13 cellular contexts compared by ENCODE assay signal in the genomic region with DNA sequence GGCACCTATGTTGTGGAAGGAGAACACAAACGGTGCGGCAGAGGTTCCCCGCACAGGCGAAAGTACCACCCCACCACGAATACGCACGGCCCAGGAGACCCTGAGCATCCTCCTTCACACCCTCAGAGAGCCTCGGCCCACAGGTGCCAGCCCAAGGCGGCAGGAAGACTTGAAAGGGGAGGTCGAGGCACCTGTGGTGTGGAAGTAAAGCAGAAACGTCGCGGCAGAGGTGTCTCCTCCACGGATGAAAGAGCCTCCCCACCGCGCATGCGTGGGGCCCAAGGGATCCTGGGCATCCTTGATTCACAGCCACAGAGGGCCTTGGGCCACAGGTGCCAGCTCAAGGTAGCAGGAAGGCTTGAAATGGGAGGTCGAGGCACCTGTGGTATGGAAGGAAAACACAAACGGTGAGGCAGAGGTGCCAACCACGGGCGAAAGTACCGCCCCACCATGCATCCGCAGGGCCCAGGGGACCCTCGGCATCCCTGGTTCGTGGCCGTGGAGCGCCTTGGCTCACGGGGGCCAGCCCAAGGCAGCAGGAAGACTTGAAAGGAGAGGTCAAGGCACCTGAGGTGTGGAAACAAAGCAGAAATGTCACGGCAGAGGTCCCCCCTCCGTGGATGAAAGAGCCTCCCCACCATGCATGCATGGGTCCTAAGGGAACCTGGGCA.
DNase-seq lines count a peak whose midpoint lies in the region; ATAC-seq, FAIRE-seq and TF ChIP-seq lines count a peak whose summit lies in the region.
"Had no signal": no experiment of that assay in that cellular context is flagged by ENCODE, and none has a peak within 500 bp of the region (broad histone marks: within the 10 kb centered on the region; RNA-seq: fewer than 3 reads in every experiment).

No MANE protein-coding gene starts in this region.

- no peak for TF ChIP-seq RAD21 in K562 (CRISPR knock-in tag; conservative IDR thresholded peaks at IDR 0.05 in 1 of 2, IDR thresholded peaks at IDR 0.05 in 1 of 2)

- H2AFZ ChIP-seq in K562 (ENCODE audit: low read depth, low read length) (no peak overlapping the region), smooth muscle cell (ENCODE audit: low read depth) (no peak overlapping the region)

- H3K9ac ChIP-seq in K562 (ENCODE audit: insufficient read depth in 1 of 2, low read depth in 2 of 2, low read length in 2 of 2) (no peak overlapping the region), smooth muscle cell (ENCODE audit: low read depth) (no peak overlapping the region)

- H3K9me1 ChIP-seq in K562 (ENCODE audit: control insufficient read depth, insufficient read depth, low read length) = no peaks in the 10 kb centered on the region

- ATAC-seq in Right ventricle myocardium superior (ENCODE audit: poor library complexity) (no peak), Right ventricle myocardium inferior (no peak), K562 (no peak)

- no peaks in the 10 kb centered on the region for H3K4me1 Mint-ChIP-seq in mesothelial cell of epicardium
- H3K4me1 Mint-ChIP-seq: memory B cell had no signal

- H4K20me1 ChIP-seq in K562 (replicated peaks; ENCODE audit: control insufficient read depth, insufficient read depth, low read length) = no peaks in the 10 kb centered on the region
- no peaks in the 10 kb centered on the region for H4K20me1 ChIP-seq in smooth muscle cell (ENCODE audit: low read depth)

- H3K79me2 ChIP-seq in K562 (ENCODE audit: control insufficient read depth, insufficient read depth, low read length) = no peaks in the 10 kb centered on the region
- H3K79me2 ChIP-seq in smooth muscle cell (ENCODE audit: low read depth) = no peaks in the 10 kb centered on the region

- no peaks in the 10 kb centered on the region for H3K9me3 ChIP-seq in K562 (replicated peaks; ENCODE audit: control insufficient read depth, insufficient read depth, low read depth, low read length)
- no peaks in the 10 kb centered on the region for H3K9me3 ChIP-seq in uterus
- no peaks in the 10 kb centered on the region for H3K9me3 ChIP-seq in smooth muscle cell (replicated peaks; ENCODE audit: low read depth)

- H3K27ac ChIP-seq in K562 (ENCODE audit: extremely low read depth, low read depth, low read length) = no peak overlapping the region
- H3K27ac ChIP-seq in uterus = no peak overlapping the region
- H3K27ac ChIP-seq in smooth muscle cell (ENCODE audit: low read depth) = no peak overlapping the region

- no peak for TF ChIP-seq EP300 in K562 (IDR thresholded peaks at IDR 0.05; ENCODE audit: low read length)

- DNase-seq in Right ventricle myocardium superior (peak; percentile 30), Right ventricle myocardium inferior (ENCODE audit: missing footprints) (no peak), K562 (ENCODE audit: extremely low read depth in 1 of 4, low spot score in 3 of 4) (peak in 3 of 4 experiments; percentile 2 to 4 (median 3)), mesothelial cell of epicardium (ENCODE audit: low spot score in 2 of 2, unreplicated experiment in 2 of 2) (peak; percentile 13 to 17), uterus (peak; percentile 5 to 8), GOT3 (lab: John Stamatoyannopoulos, UW) (no peak), smooth muscle cell (lab: John Stamatoyannopoulos, UW; ENCODE audit: unreplicated experiment) (no peak), NCI-H510A (lab: John Stamatoyannopoulos, UW) (no peak)
- DNase-seq: effector memory CD4-positive, alpha-beta T cell; MV-4-11; NCI-H526; trophoblast cell had no signal

- in situ Hi-C loops in K562 (cut with MboI) = no loop called here

- H3K9me3 Mint-ChIP-seq in mesothelial cell of epicardium = peaks cover 15% of the 10 kb centered on the region

- TF ChIP-seq CTCF in K562 (IDR thresholded peaks at IDR 0.05 in 2 of 3, conservative IDR thresholded peaks at IDR 0.05 in 1 of 3; ENCODE audit: insufficient read depth in 2 of 3, low read depth in 1 of 3, low read length in 3 of 3) (no peak), mesothelial cell of epicardium (IDR thresholded peaks at IDR 0.05; ENCODE audit: unreplicated experiment) (no peak), uterus (IDR thresholded peaks at IDR 0.05) (no peak), smooth muscle cell (IDR thresholded peaks at IDR 0.05; ENCODE audit: borderline replicate concordance, insufficient read depth, poor library complexity, severe bottlenecking) (no peak)

- no peak for FAIRE-seq in K562 (lab: Jason Lieb, UNC)

- H3K27ac Mint-ChIP-seq in mesothelial cell of epicardium = no peak overlapping the region
- H3K27ac Mint-ChIP-seq: memory B cell had no signal

- no peaks in the 10 kb centered on the region for H3F3A ChIP-seq in smooth muscle cell (ENCODE audit: low read depth)

- H3K36me3 Mint-ChIP-seq in mesothelial cell of epicardium = no peaks in the 10 kb centered on the region
- H3K36me3 Mint-ChIP-seq: memory B cell had no signal

- 20% methylated on average over 28 of the region's 30 CpGs for WGBS in K562 (ENCODE audit: insufficient coverage, low coverage, missing lambda C conversion rate)
- 72% methylated on average over 30 of the region's 30 CpGs for WGBS in smooth muscle cell (ENCODE audit: low lambda C conversion rate)

- H3K4me3 Mint-ChIP-seq in mesothelial cell of epicardium = no peak overlapping the region
- H3K4me3 Mint-ChIP-seq: memory B cell had no signal

- no peak overlapping the region for H3K4me3 ChIP-seq in K562
- no peak overlapping the region for H3K4me3 ChIP-seq in uterus
- no peak overlapping the region for H3K4me3 ChIP-seq in smooth muscle cell

- TF ChIP-seq POLR2A in K562 (conservative IDR thresholded peaks at IDR 0.05) = no peak
- no peak for TF ChIP-seq POLR2A in uterus (IDR thresholded peaks at IDR 0.05)

- H3K27me3 ChIP-seq in K562 (ENCODE audit: control insufficient read depth in 2 of 2, insufficient read depth in 2 of 2, low read length in 2 of 2) (peaks cover 0 to 33% of the 10 kb centered on the region in 2 experiments; a peak in 2 of 5 replicates), uterus (no peaks in the 10 kb centered on the region), smooth muscle cell (ENCODE audit: low read depth) (no peaks in the 10 kb centered on the region)

- H3K4me1 ChIP-seq in K562 (replicated peaks in 1 of 2; ENCODE audit: control insufficient read depth in 2 of 2, insufficient read depth in 2 of 2, low read length in 2 of 2) = no peaks in the 10 kb centered on the region
- no peaks in the 10 kb centered on the region for H3K4me1 ChIP-seq in uterus
- H3K4me1 ChIP-seq in smooth muscle cell (ENCODE audit: low read depth) = no peaks in the 10 kb centered on the region

- POLR2A ChIA-PET in K562 (lab: Yijun Ruan, JAX) = interaction anchor here (0.6 kb wide), 1 partner anchor 66 kb away, joined by 6 read pairs; no protein-coding TSS in a partner anchor

- no peaks in the 10 kb centered on the region for H3K27me3 Mint-ChIP-seq in mesothelial cell of epicardium (ENCODE audit: low read depth)
- H3K27me3 Mint-ChIP-seq: memory B cell had no signal

- CTCF ChIA-PET in K562 (lab: Yijun Ruan, JAX; ENCODE audit: low intra/inter-chr PET ratio) = no interaction called here

- no peak overlapping the region for H3K4me2 ChIP-seq in K562 (ENCODE audit: insufficient read depth, low read length)
- no peak overlapping the region for H3K4me2 ChIP-seq in smooth muscle cell

- no TSS peak for BruUV-seq in K562 (replicated peaks; lab: Mats Ljungman, UMichigan)

- H3K36me3 ChIP-seq in K562 (ENCODE audit: control insufficient read depth, insufficient read depth, low read length) = no peaks in the 10 kb centered on the region
- H3K36me3 ChIP-seq in uterus = no peaks in the 10 kb centered on the region
- H3K36me3 ChIP-seq in smooth muscle cell (ENCODE audit: low read depth) = no peaks in the 10 kb centered on the region

- intact Hi-C loops in Right ventricle myocardium superior (cut with DNase I) (no loop called here), Right ventricle myocardium inferior (cut with DNase I) (no loop called here), K562 (cut with micrococcal nuclease) (no loop called here), uterus (cut with DNase I; ENCODE audit: low total_unique reads) (no loop called here)

TF ChIP-seq in K562, 482 proteins besides CTCF, POLR2A, EP300 and RAD21:
- TF ChIP-seq ZNF263 (CRISPR knock-in tag; IDR thresholded peaks at IDR 0.05; ENCODE audit: borderline replicate concordance) = no peak
- TF ChIP-seq NRF1 (conservative IDR thresholded peaks at IDR 0.05 in 1 of 2, IDR thresholded peaks at IDR 0.05 in 1 of 2) = peak; percentile 79 to 83
TF ChIP-seq in K562: peak in this region for 1.

Comparison
In these comparisons a context has a peak if more than half of its experiments do, and no peak if none do; other contexts are left out.
1. DNase-seq: peak in Right ventricle myocardium superior (single experiment), K562 (3 of 4), mesothelial cell of epicardium (2 of 2) and uterus (2 of 2); none in Right ventricle myocardium inferior (single experiment), GOT3 (single experiment), smooth muscle cell (single experiment) and NCI-H510A (single experiment).